ENCODE assay signal across 2 cellular contexts in genomic region chr12:45728625-45729232, GRCh38.
A peak's percentile ranks its signal among the peaks of the same experiment; 100 is the strongest.
TF ChIP-seq lines count a peak whose summit lies in the region.

No MANE protein-coding gene starts in this region.

TF ChIP-seq in A549, 52 proteins besides CTCF, POLR2A, EP300 and RAD21 (continued from another document):
- TF ChIP-seq, protein P1, sequence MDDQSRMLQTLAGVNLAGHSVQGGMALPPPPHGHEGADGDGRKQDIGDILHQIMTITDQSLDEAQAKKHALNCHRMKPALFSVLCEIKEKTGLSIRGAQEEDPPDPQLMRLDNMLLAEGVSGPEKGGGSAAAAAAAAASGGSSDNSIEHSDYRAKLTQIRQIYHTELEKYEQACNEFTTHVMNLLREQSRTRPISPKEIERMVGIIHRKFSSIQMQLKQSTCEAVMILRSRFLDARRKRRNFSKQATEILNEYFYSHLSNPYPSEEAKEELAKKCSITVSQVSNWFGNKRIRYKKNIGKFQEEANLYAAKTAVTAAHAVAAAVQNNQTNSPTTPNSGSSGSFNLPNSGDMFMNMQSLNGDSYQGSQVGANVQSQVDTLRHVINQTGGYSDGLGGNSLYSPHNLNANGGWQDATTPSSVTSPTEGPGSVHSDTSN (IDR thresholded peaks at IDR 0.05) = 0 out of 2 replicates have a peak, but pooled peaks have one; percentile 10
- peak; percentile 27 to 87; a peak in 2 of 5 replicates for TF ChIP-seq JUN (IDR thresholded peaks at IDR 0.05)
- TF ChIP-seq, protein P2, sequence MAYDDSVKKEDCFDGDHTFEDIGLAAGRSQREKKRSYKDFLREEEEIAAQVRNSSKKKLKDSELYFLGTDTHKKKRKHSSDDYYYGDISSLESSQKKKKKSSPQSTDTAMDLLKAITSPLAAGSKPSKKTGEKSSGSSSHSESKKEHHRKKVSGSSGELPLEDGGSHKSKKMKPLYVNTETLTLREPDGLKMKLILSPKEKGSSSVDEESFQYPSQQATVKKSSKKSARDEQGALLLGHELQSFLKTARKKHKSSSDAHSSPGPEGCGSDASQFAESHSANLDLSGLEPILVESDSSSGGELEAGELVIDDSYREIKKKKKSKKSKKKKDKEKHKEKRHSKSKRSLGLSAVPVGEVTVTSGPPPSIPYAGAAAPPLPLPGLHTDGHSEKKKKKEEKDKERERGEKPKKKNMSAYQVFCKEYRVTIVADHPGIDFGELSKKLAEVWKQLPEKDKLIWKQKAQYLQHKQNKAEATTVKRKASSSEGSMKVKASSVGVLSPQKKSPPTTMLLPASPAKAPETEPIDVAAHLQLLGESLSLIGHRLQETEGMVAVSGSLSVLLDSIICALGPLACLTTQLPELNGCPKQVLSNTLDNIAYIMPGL (CRISPR knock-in tag; IDR thresholded peaks at IDR 0.05; ENCODE audit: borderline replicate concordance) = peak; percentile 85; the same call in 1 of the 2 replicates
- TF ChIP-seq RFX5 (IDR thresholded peaks at IDR 0.05) = 0 out of 2 replicates have a peak, but pooled peaks have one; percentile 21
- TF ChIP-seq EHF (CRISPR knock-in tag; IDR thresholded peaks at IDR 0.05) = peak; percentile 49; the same call in 1 of the 2 replicates
- TF ChIP-seq RNF2 (IDR thresholded peaks at IDR 0.05; ENCODE audit: borderline replicate concordance, low read depth) = no peak
- TF ChIP-seq GATA3 (IDR thresholded peaks at IDR 0.05; ENCODE audit: borderline replicate concordance) = peak; percentile 30; the same call in 1 of the 2 replicates
- no peak for TF ChIP-seq NR3C1 (IDR thresholded peaks at IDR 0.05)
- TF ChIP-seq, protein P3, sequence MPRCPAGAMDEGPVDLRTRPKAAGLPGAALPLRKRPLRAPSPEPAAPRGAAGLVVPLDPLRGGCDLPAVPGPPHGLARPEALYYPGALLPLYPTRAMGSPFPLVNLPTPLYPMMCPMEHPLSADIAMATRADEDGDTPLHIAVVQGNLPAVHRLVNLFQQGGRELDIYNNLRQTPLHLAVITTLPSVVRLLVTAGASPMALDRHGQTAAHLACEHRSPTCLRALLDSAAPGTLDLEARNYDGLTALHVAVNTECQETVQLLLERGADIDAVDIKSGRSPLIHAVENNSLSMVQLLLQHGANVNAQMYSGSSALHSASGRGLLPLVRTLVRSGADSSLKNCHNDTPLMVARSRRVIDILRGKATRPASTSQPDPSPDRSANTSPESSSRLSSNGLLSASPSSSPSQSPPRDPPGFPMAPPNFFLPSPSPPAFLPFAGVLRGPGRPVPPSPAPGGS (IDR thresholded peaks at IDR 0.05) = peak; percentile 70; the same call in 1 of the 3 replicates
- TF ChIP-seq KDM5A (IDR thresholded peaks at IDR 0.05) = no peak
- TF ChIP-seq PHF8 (IDR thresholded peaks at IDR 0.05; ENCODE audit: borderline replicate concordance, low read depth) = peak; percentile 35
- TF ChIP-seq HOXB5 (CRISPR knock-in tag; IDR thresholded peaks at IDR 0.05) = 0 out of 2 replicates have a peak, but pooled peaks have one; percentile 37
- TF ChIP-seq TP53 (CRISPR knock-in tag; IDR thresholded peaks at IDR 0.05) = peak; percentile 31; the same call in 1 of the 2 replicates
- TF ChIP-seq MAX (IDR thresholded peaks at IDR 0.05) = peak; percentile 85

TF ChIP-seq in K562, 482 proteins besides CTCF, POLR2A, EP300 and RAD21 (continued from another document and continues in another):
- TF ChIP-seq AFF4 (CRISPR knock-in tag; IDR thresholded peaks at IDR 0.05) (peak; percentile 97), CEBPZ (IDR thresholded peaks at IDR 0.05; ENCODE audit: borderline replicate concordance, low read depth, low read length) (no peak), HNRNPH1 (optimal IDR thresholded peaks at IDR 0.05; ENCODE audit: low read depth, low read length) (peak; percentile 73), BRCA1 (IDR thresholded peaks at IDR 0.05) (no peak), BRCA1 (CRISPR knock-in tag; IDR thresholded peaks at IDR 0.05) (no peak), ZNF77 (CRISPR knock-in tag; IDR thresholded peaks at IDR 0.05) (no peak), RFX1 (IDR thresholded peaks at IDR 0.05) (no peak), CREBBP (IDR thresholded peaks at IDR 0.05; ENCODE audit: low read depth, low read length) (no peak), THRAP3 (IDR thresholded peaks at IDR 0.05; ENCODE audit: borderline replicate concordance) (no peak), FOXJ3 (CRISPR knock-in tag; IDR thresholded peaks at IDR 0.05) (no peak), CBX8 (IDR thresholded peaks at IDR 0.05; ENCODE audit: borderline replicate concordance, extremely low read depth, low read depth, low read length, poor library complexity, severe bottlenecking) (no peak), ATF2 (CRISPR knock-in tag; IDR thresholded peaks at IDR 0.05) (no peak), NCOA4 (IDR thresholded peaks at IDR 0.05; ENCODE audit: partially characterized antibody) (no peak), ZNF764 (CRISPR knock-in tag; IDR thresholded peaks at IDR 0.05; ENCODE audit: low read depth) (no peak), IRF2 (CRISPR knock-in tag; IDR thresholded peaks at IDR 0.05) (no peak), RNF2 (IDR thresholded peaks at IDR 0.05) (peak; percentile 95), PHF8 (IDR thresholded peaks at IDR 0.05; ENCODE audit: borderline replicate concordance, low read length) (peak; percentile 74), HIVEP1 (CRISPR knock-in tag; IDR thresholded peaks at IDR 0.05) (no peak), ZNF79 (CRISPR knock-in tag; IDR thresholded peaks at IDR 0.05; ENCODE audit: low read depth) (no peak), NCOR1 (IDR thresholded peaks at IDR 0.05) (peak; percentile 67), ZNF696 (CRISPR knock-in tag; conservative IDR thresholded peaks at IDR 0.05) (no peak)
- TF ChIP-seq, protein P4, sequence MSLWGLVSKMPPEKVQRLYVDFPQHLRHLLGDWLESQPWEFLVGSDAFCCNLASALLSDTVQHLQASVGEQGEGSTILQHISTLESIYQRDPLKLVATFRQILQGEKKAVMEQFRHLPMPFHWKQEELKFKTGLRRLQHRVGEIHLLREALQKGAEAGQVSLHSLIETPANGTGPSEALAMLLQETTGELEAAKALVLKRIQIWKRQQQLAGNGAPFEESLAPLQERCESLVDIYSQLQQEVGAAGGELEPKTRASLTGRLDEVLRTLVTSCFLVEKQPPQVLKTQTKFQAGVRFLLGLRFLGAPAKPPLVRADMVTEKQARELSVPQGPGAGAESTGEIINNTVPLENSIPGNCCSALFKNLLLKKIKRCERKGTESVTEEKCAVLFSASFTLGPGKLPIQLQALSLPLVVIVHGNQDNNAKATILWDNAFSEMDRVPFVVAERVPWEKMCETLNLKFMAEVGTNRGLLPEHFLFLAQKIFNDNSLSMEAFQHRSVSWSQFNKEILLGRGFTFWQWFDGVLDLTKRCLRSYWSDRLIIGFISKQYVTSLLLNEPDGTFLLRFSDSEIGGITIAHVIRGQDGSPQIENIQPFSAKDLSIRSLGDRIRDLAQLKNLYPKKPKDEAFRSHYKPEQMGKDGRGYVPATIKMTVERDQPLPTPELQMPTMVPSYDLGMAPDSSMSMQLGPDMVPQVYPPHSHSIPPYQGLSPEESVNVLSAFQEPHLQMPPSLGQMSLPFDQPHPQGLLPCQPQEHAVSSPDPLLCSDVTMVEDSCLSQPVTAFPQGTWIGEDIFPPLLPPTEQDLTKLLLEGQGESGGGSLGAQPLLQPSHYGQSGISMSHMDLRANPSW (CRISPR knock-in tag; IDR thresholded peaks at IDR 0.05) = 0 out of 2 replicates have a peak, but pooled peaks have one; percentile 39
- TF ChIP-seq, protein P5, sequence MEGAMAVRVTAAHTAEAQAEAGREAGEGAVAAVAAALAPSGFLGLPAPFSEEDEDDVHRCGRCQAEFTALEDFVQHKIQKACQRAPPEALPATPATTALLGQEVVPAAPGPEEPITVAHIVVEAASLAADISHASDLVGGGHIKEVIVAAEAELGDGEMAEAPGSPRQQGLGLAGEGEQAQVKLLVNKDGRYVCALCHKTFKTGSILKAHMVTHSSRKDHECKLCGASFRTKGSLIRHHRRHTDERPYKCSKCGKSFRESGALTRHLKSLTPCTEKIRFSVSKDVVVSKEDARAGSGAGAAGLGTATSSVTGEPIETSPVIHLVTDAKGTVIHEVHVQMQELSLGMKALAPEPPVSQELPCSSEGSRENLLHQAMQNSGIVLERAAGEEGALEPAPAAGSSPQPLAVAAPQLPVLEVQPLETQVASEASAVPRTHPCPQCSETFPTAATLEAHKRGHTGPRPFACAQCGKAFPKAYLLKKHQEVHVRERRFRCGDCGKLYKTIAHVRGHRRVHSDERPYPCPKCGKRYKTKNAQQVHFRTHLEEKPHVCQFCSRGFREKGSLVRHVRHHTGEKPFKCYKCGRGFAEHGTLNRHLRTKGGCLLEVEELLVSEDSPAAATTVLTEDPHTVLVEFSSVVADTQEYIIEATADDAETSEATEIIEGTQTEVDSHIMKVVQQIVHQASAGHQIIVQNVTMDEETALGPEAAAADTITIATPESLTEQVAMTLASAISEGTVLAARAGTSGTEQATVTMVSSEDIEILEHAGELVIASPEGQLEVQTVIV (CRISPR knock-in tag; IDR thresholded peaks at IDR 0.05; ENCODE audit: borderline replicate concordance) = no peak
